6 cellular contexts compared by ENCODE assay signal in genomic region chr11:15935370-15935769, GRCh38.
"Had no signal": no experiment of that assay in that cellular context is flagged by ENCODE, and none has a peak within 500 bp of the region (broad histone marks: within the 10 kb centered on the region; RNA-seq: fewer than 3 reads in every experiment).

No MANE protein-coding gene starts in this region.

- H2AFZ ChIP-seq: GM23338 had no signal

- H3K9me3 Mint-ChIP-seq: GM23338 had no signal

- H3K4me3 ChIP-seq: GM23338, K562 had no signal

- H3K4me3 Mint-ChIP-seq: GM23338, H9 had no signal

- H3K27ac ChIP-seq: HL-60 had no signal

- H3K4me1 Mint-ChIP-seq: GM23338, H9 had no signal

- ATAC-seq: GM23338, K562 had no signal

- DNase-seq: H9, HCEC 1CT, IMR-90 had no signal

- H3K4me2 ChIP-seq: GM23338 had no signal

- H3K27ac Mint-ChIP-seq: GM23338 had no signal
